18 cellular contexts compared by ENCODE assay signal in the genomic region with DNA sequence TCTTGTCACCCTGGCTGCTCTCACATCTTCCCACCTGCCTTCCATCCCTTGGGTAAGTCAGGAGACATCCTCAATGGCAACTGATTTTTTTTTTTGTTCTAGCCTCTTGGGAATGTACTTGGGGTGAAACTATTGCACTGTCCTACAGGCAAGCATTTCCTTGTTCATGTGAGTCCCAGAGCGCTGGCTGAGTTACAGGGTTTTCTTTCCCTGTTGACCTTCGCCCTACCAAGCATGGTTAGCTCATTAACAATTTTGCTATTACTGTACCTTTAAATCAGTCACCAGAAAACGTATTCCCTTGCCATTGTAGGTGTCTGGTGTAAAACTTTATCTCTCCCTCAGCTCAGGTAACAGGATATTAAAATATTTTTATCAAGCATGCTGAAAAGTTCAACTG.
"Had no signal": no experiment of that assay in that cellular context is flagged by ENCODE, and none has a peak within 500 bp of the region (broad histone marks: within the 10 kb centered on the region; RNA-seq: fewer than 3 reads in every experiment).

No MANE protein-coding gene starts in this region.

- H3K4me2 ChIP-seq: smooth muscle cell had no signal

- H3K4me1 ChIP-seq: testis, tibial nerve had no signal

- H3K27ac ChIP-seq: heart left ventricle, left ventricle myocardium inferior, testis, tibial nerve had no signal

- H3K27me3 ChIP-seq: heart left ventricle, testis, tibial nerve had no signal

- ATAC-seq: effector memory CD8-positive, alpha-beta T cell; naive thymus-derived CD8-positive, alpha-beta T cell; right cardiac atrium; stimulated activated naive CD8-positive, alpha-beta T cell treated with anti-CD3 and anti-CD28 coated beads, Interleukin-15, amount 100 ng/mL, for 72 hours had no signal

- H3K36me3 ChIP-seq: heart left ventricle, left ventricle myocardium inferior, tibial nerve had no signal

- DNase-seq: effector memory CD8-positive, alpha-beta T cell; erythroblast; heart left ventricle; hypothalamus; kidney glomerular epithelial cell; left ventricle myocardium inferior; mesenchymal stem cell; midbrain; naive thymus-derived CD8-positive, alpha-beta T cell; right cardiac atrium; stimulated activated CD4-positive, alpha-beta T cell treated with anti-CD3 and anti-CD28 coated beads, Interleukin-2, amount 100 ng/mL, for 48 hours; stimulated activated naive CD8-positive, alpha-beta T cell treated with anti-CD3 and anti-CD28 coated beads, Interleukin-15, amount 100 ng/mL, for 72 hours; testis had no signal

- H3K9me3 ChIP-seq: heart left ventricle, left ventricle myocardium inferior, testis, tibial nerve had no signal

- FAIRE-seq: frontal cortex, islet of Langerhans had no signal

- H3K4me3 ChIP-seq: heart left ventricle, left ventricle myocardium inferior, lung, smooth muscle cell, testis, tibial nerve had no signal
